ENCODE assay signal across 1 cellular context in the genomic region with DNA sequence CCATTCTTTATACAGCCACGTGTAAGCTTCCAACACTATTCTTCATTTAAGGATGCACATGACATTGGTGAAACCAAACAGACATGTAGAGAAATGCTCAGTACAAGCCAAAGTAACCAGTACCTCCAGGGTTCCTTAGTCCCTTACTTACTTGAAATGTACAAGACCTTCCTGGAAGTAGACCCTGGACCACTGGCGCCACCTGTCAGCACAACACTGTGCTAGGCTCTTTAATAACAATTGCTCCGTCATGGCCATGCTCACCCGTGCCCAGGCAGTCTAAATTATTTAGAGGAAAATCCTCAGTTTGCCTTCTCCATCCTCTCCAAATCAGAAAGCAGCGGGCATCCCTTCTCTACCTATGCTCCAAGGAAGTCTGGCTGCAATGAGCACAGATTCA.
TF ChIP-seq lines count a peak whose summit lies in the region.

No MANE protein-coding gene starts in this region.

TF ChIP-seq in H1, 55 proteins besides CTCF, POLR2A, EP300 and RAD21 (continued from another document):
- TF ChIP-seq E2F6 (IDR thresholded peaks at IDR 0.05), result no peak
- TF ChIP-seq SRF (IDR thresholded peaks at IDR 0.05; ENCODE audit: low read depth, low read length), result no peak
- no peak for TF ChIP-seq POLR2AphosphoS5 (IDR thresholded peaks at IDR 0.05; ENCODE audit: low read depth, low read length)
- no peak for TF ChIP-seq ASH2L (IDR thresholded peaks at IDR 0.05; ENCODE audit: low read length)
- no peak for TF ChIP-seq TCF12 (IDR thresholded peaks at IDR 0.05; ENCODE audit: low read depth, low read length)
- TF ChIP-seq EZH2 (IDR thresholded peaks at IDR 0.05; ENCODE audit: low read depth, low read length, severe bottlenecking), result no peak
- TF ChIP-seq SP2 (IDR thresholded peaks at IDR 0.05; ENCODE audit: low read length), result no peak
- TF ChIP-seq CBX5 (IDR thresholded peaks at IDR 0.05; ENCODE audit: low read depth, low read length), result no peak
- TF ChIP-seq CTBP2 (IDR thresholded peaks at IDR 0.05; ENCODE audit: borderline replicate concordance, insufficient read depth, insufficient read length, low read length), result no peak
- TF ChIP-seq CREB1 (IDR thresholded peaks at IDR 0.05), result no peak
- TF ChIP-seq SP4 (IDR thresholded peaks at IDR 0.05; ENCODE audit: low read length), result no peak
- no peak for TF ChIP-seq KDM4A (IDR thresholded peaks at IDR 0.05; ENCODE audit: low read depth, low read length, severe bottlenecking)
- no peak for TF ChIP-seq CHD1 (IDR thresholded peaks at IDR 0.05; ENCODE audit: low read depth, low read length)
- no peak for TF ChIP-seq CBX8 (IDR thresholded peaks at IDR 0.05; ENCODE audit: borderline replicate concordance, low read depth, low read length)
- TF ChIP-seq, protein P1, sequence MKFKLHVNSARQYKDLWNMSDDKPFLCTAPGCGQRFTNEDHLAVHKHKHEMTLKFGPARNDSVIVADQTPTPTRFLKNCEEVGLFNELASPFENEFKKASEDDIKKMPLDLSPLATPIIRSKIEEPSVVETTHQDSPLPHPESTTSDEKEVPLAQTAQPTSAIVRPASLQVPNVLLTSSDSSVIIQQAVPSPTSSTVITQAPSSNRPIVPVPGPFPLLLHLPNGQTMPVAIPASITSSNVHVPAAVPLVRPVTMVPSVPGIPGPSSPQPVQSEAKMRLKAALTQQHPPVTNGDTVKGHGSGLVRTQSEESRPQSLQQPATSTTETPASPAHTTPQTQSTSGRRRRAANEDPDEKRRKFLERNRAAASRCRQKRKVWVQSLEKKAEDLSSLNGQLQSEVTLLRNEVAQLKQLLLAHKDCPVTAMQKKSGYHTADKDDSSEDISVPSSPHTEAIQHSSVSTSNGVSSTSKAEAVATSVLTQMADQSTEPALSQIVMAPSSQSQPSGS (IDR thresholded peaks at IDR 0.05; ENCODE audit: low read length), result no peak
- no peak for TF ChIP-seq PHF8 (conservative IDR thresholded peaks at IDR 0.05; ENCODE audit: low read depth, low read length)
